Comparison of ENCODE assay signal across 13 cellular contexts in the genomic region with DNA sequence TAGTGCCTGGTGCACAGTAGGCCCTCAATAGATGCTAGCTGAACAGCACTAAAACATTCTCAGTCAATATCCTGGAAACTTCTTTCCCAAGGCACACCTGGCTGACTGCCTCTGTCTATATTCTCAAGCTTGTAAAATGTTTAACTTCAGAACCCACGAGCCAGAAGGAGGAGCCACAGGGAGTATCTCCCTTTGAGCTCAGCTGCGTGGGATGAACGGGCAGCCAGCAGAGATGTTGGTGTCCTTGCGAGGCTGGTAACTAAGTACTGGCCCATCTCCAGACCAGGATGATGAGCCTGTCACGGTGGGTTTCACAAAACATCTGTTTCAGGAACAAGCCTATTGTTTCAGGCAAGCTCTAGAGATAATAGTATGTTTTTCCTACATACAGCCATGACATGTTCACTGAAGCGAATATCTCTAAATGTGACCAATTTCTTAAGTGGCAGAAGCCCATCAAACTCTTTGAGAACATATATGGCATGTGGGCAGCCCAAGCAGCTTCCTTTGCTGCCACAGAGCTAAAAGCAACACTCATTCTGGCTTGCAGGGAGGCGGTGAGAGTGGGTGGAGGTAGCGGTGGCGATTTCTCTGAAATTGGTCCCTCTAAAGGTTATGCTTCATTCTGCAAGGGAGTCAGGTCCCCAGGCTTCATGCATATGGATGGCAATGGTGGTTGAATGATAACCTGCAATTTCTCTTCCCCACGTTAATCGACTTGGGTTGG.
A peak's percentile ranks its signal among the peaks of the same experiment; 100 is the strongest.
DNase-seq lines count a peak whose midpoint lies in the region; ATAC-seq, FAIRE-seq and TF ChIP-seq lines count a peak whose summit lies in the region.
"Had no signal": no experiment of that assay in that cellular context is flagged by ENCODE, and none has a peak within 500 bp of the region (broad histone marks: within the 10 kb centered on the region; RNA-seq: fewer than 3 reads in every experiment).

No MANE protein-coding gene starts in this region.

- H3K4me1 ChIP-seq in gastroesophageal sphincter, result peaks cover 0 to 11% (median 0%) of the 10 kb centered on the region in 3 donors
- H3K4me1 ChIP-seq: left lung had no signal

- peaks cover 0 to 6% of the 10 kb centered on the region in 2 donors for H3K36me3 ChIP-seq in gastroesophageal sphincter
- H3K36me3 ChIP-seq: left lung had no signal

- H3K27ac ChIP-seq in coronary artery, result no peak overlapping the region
- H3K27ac ChIP-seq in gastroesophageal sphincter, result no peak overlapping the region
- H3K27ac ChIP-seq: left lung had no signal

- H3K27me3 ChIP-seq in gastroesophageal sphincter, result no peaks in the 10 kb centered on the region
- H3K27me3 ChIP-seq: left lung had no signal

- TF ChIP-seq POLR2A in gastroesophageal sphincter (IDR thresholded peaks at IDR 0.05), result no peak

- FAIRE-seq in RCC 7860 (lab: Jason Lieb, UNC), result peak; percentile 11
- FAIRE-seq: HepG2 had no signal

- H3K4me3 ChIP-seq in coronary artery, result no peak overlapping the region
- H3K4me3 ChIP-seq in gastroesophageal sphincter, result no peak overlapping the region
- H3K4me3 ChIP-seq: left lung had no signal

- H3K9me3 ChIP-seq in gastroesophageal sphincter, result no peaks in the 10 kb centered on the region
- H3K9me3 ChIP-seq: left lung had no signal

- no peak for TF ChIP-seq EP300 in gastroesophageal sphincter (IDR thresholded peaks at IDR 0.05)

- WGBS in gastroesophageal sphincter (ENCODE audit: low coverage in 1 of 2), 2 donors, result 83 to 92% methylated on average over 6 to 7 of the region's 11 CpGs

- TF ChIP-seq CTCF in coronary artery (IDR thresholded peaks at IDR 0.05) (no peak), gastroesophageal sphincter (IDR thresholded peaks at IDR 0.05) (no peak)

- ATAC-seq in gastroesophageal sphincter, result no peak

- DNase-seq in activated CD4-positive, alpha-beta T cell treated with anti-CD3 and anti-CD28 coated beads, Interleukin-2, amount 50 U/mL, for 48 hours, result peak; percentile 11 to 23
- no peak for DNase-seq in activated CD4-positive, alpha-beta T cell treated with anti-CD3 and anti-CD28 coated beads, Interleukin-2, amount 50 U/mL, for 4 hours
- peak; percentile 13 for DNase-seq in RCC 7860 (ENCODE audit: low spot score)
- DNase-seq in coronary artery (ENCODE audit: low spot score), result peak; percentile 36
- DNase-seq in stimulated activated CD4-positive, alpha-beta T cell treated with anti-CD3 and anti-CD28 coated beads, TNF-alpha, amount 100 ng/mL, for 48 hours (ENCODE audit: low read depth in 3 of 3), result peak in 2 of 3 donors; percentile 12 to 25
- DNase-seq in NCI-H748 (lab: John Stamatoyannopoulos, UW; ENCODE audit: unreplicated experiment), result no peak
- DNase-seq in NCI-H526 (lab: John Stamatoyannopoulos, UW), result no peak
- DNase-seq: activated T-cell treated with anti-CD3 and anti-CD28 coated beads, Interleukin-2, amount 50 U/mL, for 4 hours; Calu3; left lung; SIG-M5 had no signal

Comparison
In these comparisons a context has a peak if more than half of its experiments do, and no peak if none do; other contexts are left out.
1. DNase-seq: peak in activated CD4-positive, alpha-beta T cell treated with anti-CD3 and anti-CD28 coated beads, Interleukin-2, amount 50 U/mL, for 48 hours (2 of 2), RCC 7860 (single experiment), coronary artery (single experiment) and stimulated activated CD4-positive, alpha-beta T cell treated with anti-CD3 and anti-CD28 coated beads, TNF-alpha, amount 100 ng/mL, for 48 hours (2 of 3); none in activated CD4-positive, alpha-beta T cell treated with anti-CD3 and anti-CD28 coated beads, Interleukin-2, amount 50 U/mL, for 4 hours (0 of 2), NCI-H748 (single experiment) and NCI-H526 (0 of 2).